Comparison of ENCODE assay signal across 8 cellular contexts in the genomic region with DNA sequence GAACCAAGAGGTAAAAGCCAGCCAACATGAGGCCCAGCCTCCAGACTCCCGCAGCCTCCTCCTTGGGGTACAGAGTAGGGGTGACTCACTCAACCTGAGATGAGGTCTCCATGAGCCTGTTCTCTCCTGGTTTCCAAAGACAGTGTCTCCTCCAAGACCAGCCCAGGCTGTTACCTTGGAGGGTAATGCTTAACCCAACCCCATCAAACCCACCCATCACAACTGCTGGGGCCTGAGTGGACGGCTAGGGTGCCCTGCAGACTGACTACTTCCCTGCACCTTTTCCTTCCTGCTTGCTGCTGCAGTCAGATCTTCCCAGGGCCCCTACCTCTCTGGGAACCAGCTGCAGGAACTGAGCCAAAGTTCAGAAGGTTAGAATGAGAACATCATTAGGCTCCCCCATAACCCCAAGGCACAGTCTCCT. TPM values are rescaled to one million over a fixed set of nuclear protein-coding genes. Genes with fewer than 3 reads are reported as not detected.
DNase-seq lines count a peak whose midpoint lies in the region; ATAC-seq and TF ChIP-seq lines count a peak whose summit lies in the region.
"Had no signal": no experiment of that assay in that cellular context is flagged by ENCODE, and none has a peak within 500 bp of the region (broad histone marks: within the 10 kb centered on the region; RNA-seq: fewer than 3 reads in every experiment).

No MANE protein-coding gene starts in this region.

- no peak overlapping the region for H3K4me2 ChIP-seq in GM23248 (ENCODE audit: unreplicated experiment)

- DNase-seq in GM23248: peak; percentile 70
- DNase-seq in RWPE1 (ENCODE audit: low spot score): no peak
- peak; percentile 50 for DNase-seq in kidney tubule cell (ENCODE audit: low spot score)
- no peak for DNase-seq in COLO668 (lab: John Stamatoyannopoulos, UW; ENCODE audit: unreplicated experiment)
- DNase-seq in NCI-H82 treated with DMSO at 0.1 percent for 48 hours (lab: John Stamatoyannopoulos, UW; ENCODE audit: unreplicated experiment): no peak

- H4K20me1 ChIP-seq in GM23248 (ENCODE audit: insufficient read depth): peaks cover 8% of the 10 kb centered on the region; the same call in 1 of the 2 replicates

- no peak overlapping the region for H3K4me3 ChIP-seq in GM23248
- H3K4me3 ChIP-seq: dorsolateral prefrontal cortex, Peyer's patch had no signal

- TF ChIP-seq CTCF in RWPE1 (conservative IDR thresholded peaks at IDR 0.05; ENCODE audit: low read depth): no peak

- CTCF ChIA-PET in RWPE1 (lab: Yijun Ruan, JAX): interaction anchor here (0.5 to 1.4 kb wide), 4 partner anchors 11 to 41 kb away, joined by 3 to 5 read pairs (median 3); a partner anchor contains a TSS

- peak overlapping the region; percentile 51 for H3K27ac ChIP-seq in GM23248
- H3K27ac ChIP-seq in RWPE1: peak overlapping the region; percentile 98

- in situ Hi-C loops in GM23248 (cut with MboI): no loop called here

- H3K9ac ChIP-seq in GM23248: no peak overlapping the region

- H3K9me2 ChIP-seq in GM23248 (ENCODE audit: insufficient read depth): no peaks in the 10 kb centered on the region

- peaks cover 7% of the 10 kb centered on the region for H3K4me1 ChIP-seq in GM23248 (ENCODE audit: insufficient read depth)

- ATAC-seq in GM18505 (IDR thresholded peaks at IDR 0.05; ENCODE audit: unreplicated experiment): no peak

- no peak overlapping the region for H2AFZ ChIP-seq in GM23248

- TF ChIP-seq POLR2A in GM18505 (IDR thresholded peaks at IDR 0.05; ENCODE audit: borderline replicate concordance, extremely low read depth, insufficient read depth, insufficient read length): no peak

- POLR2A ChIA-PET in RWPE1 (lab: Yijun Ruan, JAX; ENCODE audit: low non-redundant PET): no interaction called here

- H3K9me3 ChIP-seq in GM23248 (ENCODE audit: low read depth): no peaks in the 10 kb centered on the region
- H3K9me3 ChIP-seq: Peyer's patch had no signal

- H3F3A ChIP-seq in GM23248 (ENCODE audit: insufficient read depth): peaks cover 32% of the 10 kb centered on the region

- peaks cover 19% of the 10 kb centered on the region for H3K36me3 ChIP-seq in GM23248 (ENCODE audit: low read depth)
- H3K36me3 ChIP-seq: Peyer's patch had no signal

- no peaks in the 10 kb centered on the region for H3K27me3 ChIP-seq in GM23248 (replicated peaks; ENCODE audit: insufficient read depth)
- H3K27me3 ChIP-seq: dorsolateral prefrontal cortex, Peyer's patch had no signal

- H3K79me2 ChIP-seq in GM23248 (ENCODE audit: insufficient read depth): peaks cover 26% of the 10 kb centered on the region

- WGBS in GM23248 (ENCODE audit: low coverage in 1 of 2, low lambda C conversion rate in 2 of 2, missing lambda C conversion rate in 2 of 2), 2 experiments: 3 to 22% methylated on average over 2 of the region's 2 CpGs

RNA-seq across cellular contexts. Expression of a gene that starts 5.1 kb away (rescaled TPM):
- total RNA-seq in GM23248 (2014; rRNA removed; shearing (Covaris generic)): 4.9 and 19.1 TPM in 2 replicates
- polyA plus RNA-seq in GM23248 (2016; fragmentation: Nextera tagmentation; extraction: Ambion mirVana): 24.9 and 25.1 TPM in 2 replicates

RNA-seq across cellular contexts. Expression of a gene that starts 5.6 kb away (rescaled TPM):
- total RNA-seq in GM23248 (2014; rRNA removed; shearing (Covaris generic)): 5,290 and 7,830 TPM in 2 replicates
- polyA plus RNA-seq in GM23248 (2016; fragmentation: Nextera tagmentation; extraction: Ambion mirVana): 6,727 and 6,984 TPM in 2 replicates

RNA-seq across cellular contexts. Expression of a gene that starts 15.8 kb away (rescaled TPM):
- total RNA-seq in GM23248 (2014; rRNA removed; shearing (Covaris generic)): 127 and 135 TPM in 2 replicates
- 123 and 130 TPM in 2 replicates for polyA plus RNA-seq in GM23248 (2016; fragmentation: Nextera tagmentation; extraction: Ambion mirVana)

RNA-seq across cellular contexts. Expression of a gene that starts 22.5 kb away (rescaled TPM):
- total RNA-seq in GM23248 (2014; rRNA removed; shearing (Covaris generic)): 17.5 and 17.7 TPM in 2 replicates
- 1.9 and 2.1 TPM in 2 replicates for polyA plus RNA-seq in GM23248 (2016; fragmentation: Nextera tagmentation; extraction: Ambion mirVana)

RNA-seq across cellular contexts. Expression of a gene that starts 41.5 kb away (rescaled TPM):
- total RNA-seq in GM23248 (2014; rRNA removed; shearing (Covaris generic)): 2.4 and 9.9 TPM in 2 replicates
- polyA plus RNA-seq in GM23248 (2016; fragmentation: Nextera tagmentation; extraction: Ambion mirVana): 0.81 and 0.89 TPM in 2 replicates

Comparison
In these comparisons a context has a peak if more than half of its experiments do, and no peak if none do; other contexts are left out.
1. DNase-seq: peak in GM23248 (single experiment) and kidney tubule cell (single experiment); none in RWPE1 (single experiment), COLO668 (single experiment) and NCI-H82 treated with DMSO at 0.1 percent for 48 hours (single experiment).